Comparison of ENCODE assay signal across 24 cellular contexts in genomic region chr2:219668316-219668715, GRCh38. TPM values are rescaled to one million over a fixed set of nuclear protein-coding genes. Genes with fewer than 3 reads are reported as not detected.
DNase-seq lines count a peak whose midpoint lies in the region; ATAC-seq, FAIRE-seq and TF ChIP-seq lines count a peak whose summit lies in the region.
"Had no signal": no experiment of that assay in that cellular context is flagged by ENCODE, and none has a peak within 500 bp of the region (broad histone marks: within the 10 kb centered on the region; RNA-seq: fewer than 3 reads in every experiment).

No MANE protein-coding gene starts in this region.

- no peak overlapping the region for H3K27ac ChIP-seq in K562 (ENCODE audit: extremely low read depth, low read depth, low read length)
- no peak overlapping the region for H3K27ac ChIP-seq in trophoblast cell (ENCODE audit: low read depth, low read length)
- H3K27ac ChIP-seq: A549; BLaER1 treated with 17β-estradiol and CSF1 and Interleukin-3, amounts not matched to agents 10 nM and 100 nM had no signal

- H3K4ac ChIP-seq in trophoblast cell (ENCODE audit: low read depth, low read length) = no peak overlapping the region

- no peaks in the 10 kb centered on the region for H3K4me1 Mint-ChIP-seq in activated naive CD4-positive, alpha-beta T cell treated with anti-CD3 and anti-CD28 coated beads for 36 hours (ENCODE audit: low read depth)
- H3K4me1 Mint-ChIP-seq in stimulated activated naive CD8-positive, alpha-beta T cell treated with anti-CD3 and anti-CD28 coated beads, Interleukin-15, amount 100 ng/mL, for 72 hours = no peaks in the 10 kb centered on the region
- H3K4me1 Mint-ChIP-seq: CD14-positive monocyte; CD8-positive, alpha-beta memory T cell had no signal

- no peak for TF ChIP-seq CTCF in K562 (IDR thresholded peaks at IDR 0.05 in 2 of 3, conservative IDR thresholded peaks at IDR 0.05 in 1 of 3; ENCODE audit: insufficient read depth in 2 of 3, low read depth in 1 of 3, low read length in 3 of 3)

- H2BK12ac ChIP-seq in trophoblast cell (ENCODE audit: low read length) = no peak overlapping the region

- H3K23ac ChIP-seq in trophoblast cell (ENCODE audit: low read length) = no peak overlapping the region

- H3K27me3 ChIP-seq in K562 (ENCODE audit: control insufficient read depth in 2 of 2, insufficient read depth in 2 of 2, low read length in 2 of 2) (no peaks in the 10 kb centered on the region), trophoblast cell (ENCODE audit: insufficient read depth, low read length) (no peaks in the 10 kb centered on the region)
- H3K27me3 ChIP-seq: BLaER1 treated with 17β-estradiol and CSF1 and Interleukin-3, amounts not matched to agents 10 nM and 100 nM had no signal

- H3K9me3 Mint-ChIP-seq in activated naive CD4-positive, alpha-beta T cell treated with anti-CD3 and anti-CD28 coated beads for 36 hours = no peaks in the 10 kb centered on the region
- no peaks in the 10 kb centered on the region for H3K9me3 Mint-ChIP-seq in stimulated activated naive CD8-positive, alpha-beta T cell treated with anti-CD3 and anti-CD28 coated beads, Interleukin-15, amount 100 ng/mL, for 72 hours
- H3K9me3 Mint-ChIP-seq: CD4-positive, alpha-beta T cell; CD8-positive, alpha-beta memory T cell; H9 had no signal

- H3K4me2 ChIP-seq in K562 (ENCODE audit: insufficient read depth, low read length) = no peak overlapping the region
- no peak overlapping the region for H3K4me2 ChIP-seq in trophoblast cell (ENCODE audit: low read length)
- H3K4me2 ChIP-seq: A549; BLaER1 treated with 17β-estradiol and CSF1 and Interleukin-3, amounts not matched to agents 10 nM and 100 nM had no signal

- intact Hi-C loops in K562 (cut with micrococcal nuclease) = no loop called here
- intact Hi-C loops in activated naive CD4-positive, alpha-beta T cell treated with anti-CD3 and anti-CD28 coated beads for 36 hours (cut with micrococcal nuclease) = no loop called here

- peaks cover 4 to 15% of the 10 kb centered on the region in 2 experiments; a peak in 3 of 5 replicates for H3K4me1 ChIP-seq in K562 (replicated peaks in 1 of 2; ENCODE audit: control insufficient read depth in 2 of 2, insufficient read depth in 2 of 2, low read length in 2 of 2)
- peaks cover 4 to 6% of the 10 kb centered on the region in 2 experiments for H3K4me1 ChIP-seq in trophoblast cell (ENCODE audit: control insufficient read depth in 1 of 2, insufficient read depth in 2 of 2, low read length in 2 of 2)
- H3K4me1 ChIP-seq: A549; BE2C; BLaER1 treated with 17β-estradiol and CSF1 and Interleukin-3, amounts not matched to agents 10 nM and 100 nM had no signal

- no TSS peak for BruUV-seq in K562 (replicated peaks; lab: Mats Ljungman, UMichigan)

- H3K4me3 Mint-ChIP-seq in activated naive CD4-positive, alpha-beta T cell treated with anti-CD3 and anti-CD28 coated beads for 36 hours = no peak overlapping the region
- no peak overlapping the region for H3K4me3 Mint-ChIP-seq in stimulated activated naive CD8-positive, alpha-beta T cell treated with anti-CD3 and anti-CD28 coated beads, Interleukin-15, amount 100 ng/mL, for 72 hours
- H3K4me3 Mint-ChIP-seq: CD14-positive monocyte; CD4-positive, alpha-beta T cell; CD8-positive, alpha-beta memory T cell; H9 had no signal

- H3K79me2 ChIP-seq in K562 (ENCODE audit: control insufficient read depth, insufficient read depth, low read length) = no peaks in the 10 kb centered on the region
- H3K79me2 ChIP-seq in trophoblast cell (ENCODE audit: control insufficient read depth, insufficient read depth, low read length, poor library complexity) = no peaks in the 10 kb centered on the region

- TF ChIP-seq POLR2A in K562 (conservative IDR thresholded peaks at IDR 0.05) = no peak

- no peak overlapping the region for H3K27ac Mint-ChIP-seq in activated naive CD4-positive, alpha-beta T cell treated with anti-CD3 and anti-CD28 coated beads for 36 hours
- peak overlapping the region in 1 of 2 donors; percentile 78 for H3K27ac Mint-ChIP-seq in stimulated activated naive CD8-positive, alpha-beta T cell treated with anti-CD3 and anti-CD28 coated beads, Interleukin-15, amount 100 ng/mL, for 72 hours
- H3K27ac Mint-ChIP-seq: CD14-positive monocyte; CD4-positive, alpha-beta T cell; CD8-positive, alpha-beta memory T cell; H9 had no signal

- no peak for FAIRE-seq in K562 (lab: Jason Lieb, UNC)
- FAIRE-seq: A549, D721Med, GM12878, GM19239 had no signal

- no peaks in the 10 kb centered on the region for H3K36me3 Mint-ChIP-seq in activated naive CD4-positive, alpha-beta T cell treated with anti-CD3 and anti-CD28 coated beads for 36 hours (ENCODE audit: low read depth)
- H3K36me3 Mint-ChIP-seq: CD14-positive monocyte; CD8-positive, alpha-beta memory T cell had no signal

- no peaks in the 10 kb centered on the region for H3K36me3 ChIP-seq in K562 (ENCODE audit: control insufficient read depth, insufficient read depth, low read length)
- no peaks in the 10 kb centered on the region for H3K36me3 ChIP-seq in trophoblast cell (ENCODE audit: control insufficient read depth in 1 of 2, insufficient read depth in 2 of 2, low read length in 2 of 2)
- H3K36me3 ChIP-seq: BE2C; BLaER1 treated with 17β-estradiol and CSF1 and Interleukin-3, amounts not matched to agents 10 nM and 100 nM had no signal

- H2AFZ ChIP-seq in K562 (ENCODE audit: low read depth, low read length) (0 out of 2 replicates have a peak overlapping the region, but pooled peaks have one; percentile 24), trophoblast cell (ENCODE audit: insufficient read depth, low read length, poor library complexity) (no peak overlapping the region)

- TF ChIP-seq RAD21 in K562 (CRISPR knock-in tag; conservative IDR thresholded peaks at IDR 0.05 in 1 of 2, IDR thresholded peaks at IDR 0.05 in 1 of 2) = no peak

- TF ChIP-seq EP300 in K562 (IDR thresholded peaks at IDR 0.05; ENCODE audit: low read length) = no peak

- CTCF ChIA-PET in K562 (lab: Yijun Ruan, JAX; ENCODE audit: low intra/inter-chr PET ratio) = no interaction called here
- CTCF ChIA-PET in activated naive CD4-positive, alpha-beta T cell treated with anti-CD3 and anti-CD28 coated beads for 36 hours (lab: Charles Lee) = no interaction called here

- no peak overlapping the region for H2BK5ac ChIP-seq in trophoblast cell (ENCODE audit: low read depth, low read length, poor library complexity)

- no peaks in the 10 kb centered on the region for H4K20me1 ChIP-seq in K562 (replicated peaks; ENCODE audit: control insufficient read depth, insufficient read depth, low read length)
- H4K20me1 ChIP-seq: BLaER1 treated with 17β-estradiol and CSF1 and Interleukin-3, amounts not matched to agents 10 nM and 100 nM had no signal

- ATAC-seq in K562 = no peak
- no peak for ATAC-seq in HG03108 (IDR thresholded peaks at IDR 0.05; ENCODE audit: unreplicated experiment)
- ATAC-seq in stimulated activated naive CD8-positive, alpha-beta T cell treated with anti-CD3 and anti-CD28 coated beads, Interleukin-15, amount 100 ng/mL, for 72 hours = no peak
- ATAC-seq: A549, GM12878, HCT116 had no signal

- H3K9ac ChIP-seq in K562 (ENCODE audit: insufficient read depth in 1 of 2, low read depth in 2 of 2, low read length in 2 of 2) = no peak overlapping the region
- H3K9ac ChIP-seq in trophoblast cell (ENCODE audit: low read length) = peak overlapping the region; percentile 37
- H3K9ac ChIP-seq: BLaER1 treated with 17β-estradiol and CSF1 and Interleukin-3, amounts not matched to agents 10 nM and 100 nM had no signal

- in situ Hi-C loops in K562 (cut with MboI) = no loop called here

- no peak overlapping the region for H4K8ac ChIP-seq in trophoblast cell (ENCODE audit: low read depth, low read length)

- no peak overlapping the region for H2BK120ac ChIP-seq in trophoblast cell (ENCODE audit: insufficient read depth, low read length, poor library complexity)

- POLR2A ChIA-PET in K562 (lab: Yijun Ruan, JAX) = interaction anchor here (1.2 kb wide), 1 partner anchor 11 kb away, joined by 3 read pairs; no protein-coding TSS in a partner anchor

- no peak overlapping the region for H4K91ac ChIP-seq in trophoblast cell (ENCODE audit: low read depth, low read length)

- peaks cover 3% of the 10 kb centered on the region for H3K9me1 ChIP-seq in K562 (ENCODE audit: control insufficient read depth, insufficient read depth, low read length)

- peaks cover 7% of the 10 kb centered on the region for H3K79me1 ChIP-seq in trophoblast cell (ENCODE audit: low read length)

- 73% methylated on average over 13 of the region's 15 CpGs for WGBS in K562 (ENCODE audit: insufficient coverage, low coverage, missing lambda C conversion rate)
- WGBS in trophoblast cell (ENCODE audit: extremely low coverage, insufficient coverage, insufficient read length) = no CpG with 5 or more reads among the region's 15 CpGs

- H3K4me3 ChIP-seq in K562 (no peak overlapping the region), trophoblast cell (ENCODE audit: low read depth, low read length) (no peak overlapping the region)
- H3K4me3 ChIP-seq: A549; BLaER1 treated with 17β-estradiol and CSF1 and Interleukin-3, amounts not matched to agents 10 nM and 100 nM; GM12878 had no signal

- H3K9me3 ChIP-seq in K562 (replicated peaks; ENCODE audit: control insufficient read depth, insufficient read depth, low read depth, low read length) (no peaks in the 10 kb centered on the region), trophoblast cell (ENCODE audit: insufficient read depth, low read depth, low read length) (no peaks in the 10 kb centered on the region)
- H3K9me3 ChIP-seq: A549, BE2C had no signal

- peaks cover 7% of the 10 kb centered on the region for H3K27me3 Mint-ChIP-seq in activated naive CD4-positive, alpha-beta T cell treated with anti-CD3 and anti-CD28 coated beads for 36 hours (ENCODE audit: low read depth)
- H3K27me3 Mint-ChIP-seq in stimulated activated naive CD8-positive, alpha-beta T cell treated with anti-CD3 and anti-CD28 coated beads, Interleukin-15, amount 100 ng/mL, for 72 hours = peaks cover 35% of the 10 kb centered on the region

- no peak overlapping the region for H2AK5ac ChIP-seq in trophoblast cell (ENCODE audit: low read length)

- H3K18ac ChIP-seq in trophoblast cell (ENCODE audit: low read length) = no peak overlapping the region

- H4K12ac ChIP-seq in trophoblast cell (ENCODE audit: low read depth, low read length) = no peak overlapping the region

- no peak for DNase-seq in K562 (ENCODE audit: extremely low read depth in 1 of 4, low spot score in 3 of 4)
- DNase-seq in islet precursor cell = peak; percentile 25
- DNase-seq in trophoblast cell = no peak
- no peak for DNase-seq in activated naive CD4-positive, alpha-beta T cell treated with anti-CD3 and anti-CD28 coated beads for 36 hours
- DNase-seq in stimulated activated naive CD8-positive, alpha-beta T cell treated with anti-CD3 and anti-CD28 coated beads, Interleukin-15, amount 100 ng/mL, for 72 hours = no peak
- DNase-seq: 8988T; ACHN; AML-193; BE2C; CD4-positive, alpha-beta T cell; CD8-positive, alpha-beta memory T cell; DMS 273 treated with DMSO at 0.1 percent for 48 hours; DMS79; EL; GDM1; H9 had no signal

- no peak overlapping the region for H3K14ac ChIP-seq in trophoblast cell (ENCODE audit: low read length)

RNA-seq across cellular contexts. Expression of gene SLC4A3, which starts 40.9 kb away (rescaled TPM):
- total RNA-seq in K562 (2011; cell fraction: chromatin; rRNA removed; ENCODE audit: low replicate concordance) = 0.28 and 2.2 TPM in 2 replicates
- 0.53 and 1.0 TPM in 2 replicates for total RNA-seq in K562 (2011; cell fraction: nucleolus; rRNA removed)
- total RNA-seq in K562 (2011; cell fraction: nucleoplasm; rRNA removed) = 0.53 and 0.59 TPM in 2 replicates
- total RNA-seq in K562 (2014; rRNA removed) = not detected in 2 replicates
- not detected in 2 replicates for total RNA-seq in K562 (2014; rRNA removed; fragmentation: Illumina TruSeq; extraction: Trizol)
- 0.04 TPM in 1 of 2 replicates, not detected in the other for total RNA-seq in K562 (2015; rRNA removed; fragmentation: Illumina TruSeq; extraction: Trizol)
- 0.04 and 0.31 TPM in 2 replicates for total RNA-seq in K562 (2021)
- 0.26 and 0.76 TPM in 2 replicates for polyA plus RNA-seq in K562 (2011; rRNA removed)
- polyA plus RNA-seq in K562 (2011; cell fraction: cytosol; rRNA removed) = 0.39 and 0.62 TPM in 2 replicates
- 3.3 and 5.9 TPM in 2 replicates for polyA plus RNA-seq in K562 (2011; cell fraction: nucleus; rRNA removed)
- 0.08 and 0.17 TPM in 2 replicates for polyA plus RNA-seq in K562 (2012)
- 0.04 TPM in 1 of 2 replicates, not detected in the other for polyA plus RNA-seq in K562 (2014; fragmentation: Illumina TruSeq; extraction: Trizol)
- polyA plus RNA-seq in K562 (2014; fragmentation: Nextera tagmentation; extraction: Ambion mirVana) = not detected
- 0.05 and 0.11 TPM in 2 replicates for polyA plus RNA-seq in K562 (2014; rRNA removed)
- not detected in 2 replicates for polyA minus RNA-seq in K562 (2011; rRNA and poly(A)+ RNA removed)
- polyA minus RNA-seq in K562 (2011; cell fraction: cytosol; rRNA and poly(A)+ RNA removed) = not detected in 2 replicates
- 1.1 and 2.2 TPM in 2 replicates for polyA minus RNA-seq in K562 (2011; cell fraction: nucleus; rRNA and poly(A)+ RNA removed)
- 8.9 and 9.4 TPM in 2 replicates for polyA plus RNA-seq in trophoblast cell (2013)
- not detected for total RNA-seq in activated naive CD4-positive, alpha-beta T cell treated with anti-CD3 and anti-CD28 coated beads for 36 hours
- total RNA-seq: GM12878 had no signal
- polyA plus RNA-seq: CD14-positive monocyte; CD8-positive, alpha-beta memory T cell had no signal
